In genomic region chr1:32969556-32969955, GRCh38 we compare ENCODE assay signal across 22 cellular contexts. TPM values are rescaled to one million over a fixed set of nuclear protein-coding genes. Genes with fewer than 3 reads are reported as not detected.
DNase-seq lines count a peak whose midpoint lies in the region; ATAC-seq and TF ChIP-seq lines count a peak whose summit lies in the region.
"Had no signal": no experiment of that assay in that cellular context is flagged by ENCODE, and none has a peak within 500 bp of the region (broad histone marks: within the 10 kb centered on the region; RNA-seq: fewer than 3 reads in every experiment).

No MANE protein-coding gene starts in this region.

- POLR2A ChIA-PET in activated CD4-positive, alpha-beta T cell treated with anti-CD3 and anti-CD28 coated beads for 36 hours (lab: Charles Lee) = interaction anchor here (2.0 kb wide), 1 partner anchor 11 kb away, joined by 8 read pairs; no protein-coding TSS in a partner anchor

- peaks cover 46% of the 10 kb centered on the region for H3K4me1 Mint-ChIP-seq in activated CD4-positive, alpha-beta T cell treated with anti-CD3 and anti-CD28 coated beads, Interleukin-2, amount 10 ng/mL, durations not matched to agents 24 days and 14 days
- H3K4me1 Mint-ChIP-seq in activated CD4-positive, alpha-beta T cell treated with anti-CD3 and anti-CD28 coated beads for 36 hours = peaks cover 42% of the 10 kb centered on the region
- H3K4me1 Mint-ChIP-seq in endodermal cell (peaks cover 9% of the 10 kb centered on the region), type B pancreatic cell (ENCODE audit: unreplicated experiment) (peaks cover 15% of the 10 kb centered on the region)

- H3K9me3 Mint-ChIP-seq in activated CD4-positive, alpha-beta T cell treated with anti-CD3 and anti-CD28 coated beads, Interleukin-2, amount 10 ng/mL, durations not matched to agents 24 days and 14 days = peaks cover 19% of the 10 kb centered on the region
- H3K9me3 Mint-ChIP-seq in activated CD4-positive, alpha-beta T cell treated with anti-CD3 and anti-CD28 coated beads for 36 hours (ENCODE audit: low read depth) = no peaks in the 10 kb centered on the region
- H3K9me3 Mint-ChIP-seq in endodermal cell = peaks cover 2% of the 10 kb centered on the region
- no peaks in the 10 kb centered on the region for H3K9me3 Mint-ChIP-seq in type B pancreatic cell

- H3K27me3 ChIP-seq in endodermal cell (ENCODE audit: control insufficient read depth, insufficient read depth, low read length, poor library complexity, severe bottlenecking) = peaks cover 43% of the 10 kb centered on the region
- H3K27me3 ChIP-seq: vagina had no signal

- H3K36me3 Mint-ChIP-seq in activated CD4-positive, alpha-beta T cell treated with anti-CD3 and anti-CD28 coated beads, Interleukin-2, amount 10 ng/mL, durations not matched to agents 24 days and 14 days (ENCODE audit: low read depth) = no peaks in the 10 kb centered on the region
- H3K36me3 Mint-ChIP-seq in activated CD4-positive, alpha-beta T cell treated with anti-CD3 and anti-CD28 coated beads for 36 hours (ENCODE audit: low read depth) = no peaks in the 10 kb centered on the region
- no peaks in the 10 kb centered on the region for H3K36me3 Mint-ChIP-seq in endodermal cell (ENCODE audit: low read depth)
- no peaks in the 10 kb centered on the region for H3K36me3 Mint-ChIP-seq in type B pancreatic cell

- TF ChIP-seq CTCF in endodermal cell (conservative IDR thresholded peaks at IDR 0.05) (no peak), type B pancreatic cell (conservative IDR thresholded peaks at IDR 0.05) (no peak)

- no peaks in the 10 kb centered on the region for H3K9me3 ChIP-seq in endodermal cell (ENCODE audit: control insufficient read depth, low read length)
- H3K9me3 ChIP-seq: A549, heart right ventricle, vagina had no signal

- H3K27me3 Mint-ChIP-seq in activated CD4-positive, alpha-beta T cell treated with anti-CD3 and anti-CD28 coated beads, Interleukin-2, amount 10 ng/mL, durations not matched to agents 24 days and 14 days = peaks cover 13% of the 10 kb centered on the region
- H3K27me3 Mint-ChIP-seq in activated CD4-positive, alpha-beta T cell treated with anti-CD3 and anti-CD28 coated beads for 36 hours = peaks cover 27% of the 10 kb centered on the region
- H3K27me3 Mint-ChIP-seq in endodermal cell (ENCODE audit: insufficient read depth) (peaks cover 64% of the 10 kb centered on the region), type B pancreatic cell (peaks cover 32% of the 10 kb centered on the region)

- H3K27ac Mint-ChIP-seq in activated CD4-positive, alpha-beta T cell treated with anti-CD3 and anti-CD28 coated beads, Interleukin-2, amount 10 ng/mL, durations not matched to agents 24 days and 14 days = peak overlapping the region; percentile 8
- H3K27ac Mint-ChIP-seq in activated CD4-positive, alpha-beta T cell treated with anti-CD3 and anti-CD28 coated beads for 36 hours = no peak overlapping the region
- H3K27ac Mint-ChIP-seq in endodermal cell (no peak overlapping the region), type B pancreatic cell (peak overlapping the region; percentile 42)

- H3K4me3 ChIP-seq in endodermal cell (ENCODE audit: low read length) = no peak overlapping the region
- H3K4me3 ChIP-seq: A549, heart right ventricle, vagina had no signal

- intact Hi-C loops in activated CD4-positive, alpha-beta T cell treated with anti-CD3 and anti-CD28 coated beads, Interleukin-2, amount 10 ng/mL, durations not matched to agents 24 days and 14 days (cut with micrococcal nuclease) = no loop called here
- intact Hi-C loops in activated CD4-positive, alpha-beta T cell treated with anti-CD3 and anti-CD28 coated beads for 36 hours (cut with DNase I, micrococcal nuclease) = loop anchor here in 1 of 2 experiments (2.0 kb wide), 1 partner anchor 23 kb away; no protein-coding TSS in a partner anchor

- no peak for ATAC-seq in activated CD4-positive, alpha-beta T cell treated with anti-CD3 and anti-CD28 coated beads for 36 hours
- no peak for ATAC-seq in GM21423 (IDR thresholded peaks at IDR 0.05; ENCODE audit: unreplicated experiment)
- ATAC-seq: A549, heart right ventricle, Panc1 had no signal

- H3K27ac ChIP-seq in endodermal cell (ENCODE audit: low read depth, low read length) = no peak overlapping the region
- H3K27ac ChIP-seq: A549, C4-2B, heart right ventricle, vagina had no signal

- DNase-seq in activated CD4-positive, alpha-beta T cell treated with anti-CD3 and anti-CD28 coated beads, Interleukin-2, amount 10 ng/mL, durations not matched to agents 24 days and 14 days = no peak
- DNase-seq in activated CD4-positive, alpha-beta T cell treated with anti-CD3 and anti-CD28 coated beads for 36 hours = no peak
- peak; percentile 24 for DNase-seq in RPMI7951 (ENCODE audit: low read depth)
- peak; percentile 9 for DNase-seq in endodermal cell
- no peak for DNase-seq in type B pancreatic cell (ENCODE audit: extremely low spot score, unreplicated experiment)
- DNase-seq in NCI-H748 (lab: John Stamatoyannopoulos, UW; ENCODE audit: unreplicated experiment) = no peak
- DNase-seq in CD1c-positive myeloid dendritic cell (ENCODE audit: extremely low spot score) = no peak
- DNase-seq: activated CD4-positive, alpha-beta T cell treated with anti-CD3 and anti-CD28 coated beads, Interleukin-2, amount 50 U/mL, for 1 hour; amniotic stem cell; DMS79; effector CD8-positive, alpha-beta T cell; heart right ventricle; Karpas-422; NCI-H1417 treated with DMSO at 0.1 percent for 48 hours; NCI-H2227 treated with DMSO at 0.1 percent for 48 hours; nucleus accumbens; stimulated activated CD8-positive, alpha-beta memory T cell treated with anti-CD3 and anti-CD28 coated beads, Interleukin-4, amount 100 ng/mL, for 48 hours had no signal

- no peaks in the 10 kb centered on the region for H3K36me3 ChIP-seq in endodermal cell (ENCODE audit: control insufficient read depth, insufficient read depth, low read length)
- H3K36me3 ChIP-seq: heart right ventricle, vagina had no signal

- CTCF ChIA-PET in activated CD4-positive, alpha-beta T cell treated with anti-CD3 and anti-CD28 coated beads for 36 hours (lab: Charles Lee) = interaction anchor here (0.7 to 2.1 kb wide), 3 partner anchors 11 to 179 kb away, joined by 3 to 12 read pairs (median 3); no protein-coding TSS in a partner anchor

- no peak overlapping the region for H3K4me3 Mint-ChIP-seq in activated CD4-positive, alpha-beta T cell treated with anti-CD3 and anti-CD28 coated beads, Interleukin-2, amount 10 ng/mL, durations not matched to agents 24 days and 14 days
- no peak overlapping the region for H3K4me3 Mint-ChIP-seq in activated CD4-positive, alpha-beta T cell treated with anti-CD3 and anti-CD28 coated beads for 36 hours
- H3K4me3 Mint-ChIP-seq in endodermal cell (no peak overlapping the region), type B pancreatic cell (peak overlapping the region; percentile 1)

- no peaks in the 10 kb centered on the region for H3K4me1 ChIP-seq in endodermal cell (ENCODE audit: control insufficient read depth, insufficient read depth, low read length)
- H3K4me1 ChIP-seq: A549 had no signal

- no peak overlapping the region for H3K9ac ChIP-seq in endodermal cell (ENCODE audit: extremely low read depth, low read length, poor library complexity, severe bottlenecking)

RNA-seq across cellular contexts. Expression of gene RNF19B, which starts 4.9 kb away (rescaled TPM):
- total RNA-seq in activated CD4-positive, alpha-beta T cell treated with anti-CD3 and anti-CD28 coated beads, Interleukin-2, amount 10 ng/mL, durations not matched to agents 24 days and 14 days = 44.5 and 46.8 TPM in 2 replicates
- total RNA-seq in activated CD4-positive, alpha-beta T cell treated with anti-CD3 and anti-CD28 coated beads for 36 hours = 10 to 100 TPM; 22.5 to 23.9 TPM
- total RNA-seq in RPMI7951 (2014; rRNA removed; shearing (Covaris generic)) = 9.8 and 10.3 TPM in 2 replicates
- total RNA-seq in endodermal cell = 10 to 100 TPM; 17.8 TPM
- polyA plus RNA-seq in endodermal cell (2013, experiment 1 of 2) = 13.1 TPM
- 12.7 TPM for polyA plus RNA-seq in endodermal cell (2013, experiment 2 of 2)
- 20.1 and 33.8 TPM in 2 replicates for total RNA-seq in type B pancreatic cell (ENCODE audit: low replicate concordance)

Comparison
In these comparisons a context has a peak if more than half of its experiments do, and no peak if none do; other contexts are left out.
1. H3K27ac Mint-ChIP-seq: peak in activated CD4-positive, alpha-beta T cell treated with anti-CD3 and anti-CD28 coated beads, Interleukin-2, amount 10 ng/mL, durations not matched to agents 24 days and 14 days (single experiment) and type B pancreatic cell (single experiment); none in activated CD4-positive, alpha-beta T cell treated with anti-CD3 and anti-CD28 coated beads for 36 hours (single experiment) and endodermal cell (single experiment).
2. DNase-seq: peak in RPMI7951 (single experiment) and endodermal cell (single experiment); none in activated CD4-positive, alpha-beta T cell treated with anti-CD3 and anti-CD28 coated beads, Interleukin-2, amount 10 ng/mL, durations not matched to agents 24 days and 14 days (single experiment), activated CD4-positive, alpha-beta T cell treated with anti-CD3 and anti-CD28 coated beads for 36 hours (single experiment), type B pancreatic cell (single experiment), NCI-H748 (single experiment) and CD1c-positive myeloid dendritic cell (single experiment).